ENCODE assay signal across 24 cellular contexts in the genomic region with DNA sequence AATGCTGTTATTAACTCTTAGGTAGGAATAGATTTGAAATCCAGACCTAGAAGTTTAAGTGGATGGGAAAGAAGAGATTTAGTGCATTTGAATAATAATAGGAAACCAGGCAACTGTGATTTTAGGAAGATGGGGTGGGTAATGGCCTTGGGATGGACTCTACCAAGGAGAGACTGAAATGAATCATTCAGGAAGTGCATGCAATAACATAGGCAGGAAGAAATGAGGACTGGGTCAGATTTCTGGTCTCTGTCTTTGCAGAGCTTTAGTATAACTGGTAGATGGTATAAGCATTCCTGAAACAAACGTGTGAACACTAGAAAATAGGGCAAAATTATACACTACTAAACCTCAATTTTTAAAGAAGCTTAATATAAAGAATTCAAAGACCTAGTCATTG.
DNase-seq lines count a peak whose midpoint lies in the region; ATAC-seq and TF ChIP-seq lines count a peak whose summit lies in the region.
"Had no signal": no experiment of that assay in that cellular context is flagged by ENCODE, and none has a peak within 500 bp of the region (broad histone marks: within the 10 kb centered on the region; RNA-seq: fewer than 3 reads in every experiment).

No MANE protein-coding gene starts in this region.

- CTCF ChIA-PET in SK-N-SH (lab: Yijun Ruan, JAX) = interaction anchor here (0.8 to 1.1 kb wide), 2 partner anchors 58 to 974 kb away, joined by 3 to 4 read pairs; no protein-coding TSS in a partner anchor
- CTCF ChIA-PET in activated CD4-positive, alpha-beta T cell treated with anti-CD3 and anti-CD28 coated beads, Interleukin-2, amount 10 ng/mL, durations not matched to agents 7 days and 5 days (lab: Charles Lee) = no interaction called here

- no peak for ATAC-seq in HG03095 (IDR thresholded peaks at IDR 0.05; ENCODE audit: unreplicated experiment)
- ATAC-seq in stimulated activated naive CD8-positive, alpha-beta T cell treated with anti-CD3 and anti-CD28 coated beads, Interleukin-15, Interleukin-2, amounts not matched to agents 100 U/mL and 50 U/mL, for 24 hours = no peak
- ATAC-seq: T-helper 17 cell had no signal

- H3K4me1 Mint-ChIP-seq in activated CD4-positive, alpha-beta T cell treated with anti-CD3 and anti-CD28 coated beads, Interleukin-2, amount 10 ng/mL, durations not matched to agents 7 days and 5 days = no peaks in the 10 kb centered on the region
- H3K4me1 Mint-ChIP-seq: CD4-positive, alpha-beta memory T cell had no signal

- no peaks in the 10 kb centered on the region for H3K27me3 ChIP-seq in SK-N-SH (ENCODE audit: insufficient read depth)
- H3K27me3 ChIP-seq: BLaER1 treated with 17β-estradiol and CSF1 and Interleukin-3, amounts not matched to agents 10 nM and 100 nM had no signal

- no peaks in the 10 kb centered on the region for H3K79me2 ChIP-seq in SK-N-SH (ENCODE audit: insufficient read depth)

- TF ChIP-seq RAD21 in SK-N-SH (IDR thresholded peaks at IDR 0.05; ENCODE audit: low read length) = no peak

- H3K4me1 ChIP-seq in SK-N-SH (ENCODE audit: control insufficient read depth in 1 of 2, insufficient read depth in 2 of 2, low read depth in 1 of 2, low read length in 1 of 2) = no peaks in the 10 kb centered on the region; a peak in 1 of 4 replicates
- H3K4me1 ChIP-seq: Caco-2 had no signal

- H3K4me3 ChIP-seq in SK-N-SH (ENCODE audit: low read depth in 2 of 2, low read length in 1 of 2) = no peak overlapping the region
- no peak overlapping the region for H3K4me3 ChIP-seq in fibroblast of mammary gland (ENCODE audit: control insufficient read depth, low read depth, low read length)
- H3K4me3 ChIP-seq: BLaER1 treated with 17β-estradiol and CSF1 and Interleukin-3, amounts not matched to agents 10 nM and 100 nM had no signal

- no peaks in the 10 kb centered on the region for H3K9me3 Mint-ChIP-seq in activated CD4-positive, alpha-beta T cell treated with anti-CD3 and anti-CD28 coated beads, Interleukin-2, amount 10 ng/mL, durations not matched to agents 7 days and 5 days
- H3K9me3 Mint-ChIP-seq: CD4-positive, alpha-beta memory T cell had no signal

- no peaks in the 10 kb centered on the region for H3K36me3 ChIP-seq in SK-N-SH (replicated peaks in 1 of 2; ENCODE audit: control insufficient read depth in 1 of 2, insufficient read depth in 2 of 2, low read length in 1 of 2)
- H3K36me3 ChIP-seq: BLaER1 treated with 17β-estradiol and CSF1 and Interleukin-3, amounts not matched to agents 10 nM and 100 nM had no signal

- no peaks in the 10 kb centered on the region for H3K36me3 Mint-ChIP-seq in activated CD4-positive, alpha-beta T cell treated with anti-CD3 and anti-CD28 coated beads, Interleukin-2, amount 10 ng/mL, durations not matched to agents 7 days and 5 days (ENCODE audit: low read depth)
- H3K36me3 Mint-ChIP-seq: CD4-positive, alpha-beta memory T cell had no signal

- 0 out of 2 replicates have a peak overlapping the region, but pooled peaks have one; percentile 56 for H2AFZ ChIP-seq in SK-N-SH (ENCODE audit: low read depth)

- no peak overlapping the region for H3K4me2 ChIP-seq in SK-N-SH
- H3K4me2 ChIP-seq: BLaER1 treated with 17β-estradiol and CSF1 and Interleukin-3, amounts not matched to agents 10 nM and 100 nM had no signal

- no peak overlapping the region for H3K27ac Mint-ChIP-seq in activated CD4-positive, alpha-beta T cell treated with anti-CD3 and anti-CD28 coated beads, Interleukin-2, amount 10 ng/mL, durations not matched to agents 7 days and 5 days
- H3K27ac Mint-ChIP-seq: CD4-positive, alpha-beta memory T cell; T-helper 17 cell had no signal

- H3K9me3 ChIP-seq in SK-N-SH = no peaks in the 10 kb centered on the region
- H3K9me3 ChIP-seq: BLaER1 treated with 17β-estradiol and CSF1 and Interleukin-3, amounts not matched to agents 10 nM and 100 nM; Caco-2 had no signal

- 50% methylated on average over 1 of the region's 1 CpG for WGBS in SK-N-SH (ENCODE audit: low lambda C conversion rate)

- no peaks in the 10 kb centered on the region for H3F3A ChIP-seq in SK-N-SH (replicated peaks; ENCODE audit: insufficient read depth)

- no peaks in the 10 kb centered on the region for H3K9me2 ChIP-seq in SK-N-SH

- H3K27me3 Mint-ChIP-seq in activated CD4-positive, alpha-beta T cell treated with anti-CD3 and anti-CD28 coated beads, Interleukin-2, amount 10 ng/mL, durations not matched to agents 7 days and 5 days = no peaks in the 10 kb centered on the region

- H3K9ac ChIP-seq in SK-N-SH = no peak overlapping the region
- H3K9ac ChIP-seq: BLaER1 treated with 17β-estradiol and CSF1 and Interleukin-3, amounts not matched to agents 10 nM and 100 nM had no signal

- H3K27ac ChIP-seq in SK-N-SH (ENCODE audit: low read depth in 2 of 2, low read length in 1 of 2) = peak overlapping the region in 1 of 2 experiments; percentile 44; a peak in 2 of 4 replicates
- H3K27ac ChIP-seq: 22Rv1; BLaER1 treated with 17β-estradiol and CSF1 and Interleukin-3, amounts not matched to agents 10 nM and 100 nM had no signal

- POLR2A ChIA-PET in SK-N-SH (lab: Yijun Ruan, JAX) = interaction anchor here (0.5 kb wide), 1 partner anchor 454 kb away, joined by 3 read pairs; no protein-coding TSS in a partner anchor
- POLR2A ChIA-PET in activated CD4-positive, alpha-beta T cell treated with anti-CD3 and anti-CD28 coated beads, Interleukin-2, amount 10 ng/mL, durations not matched to agents 7 days and 5 days (lab: Charles Lee) = no interaction called here

- no peaks in the 10 kb centered on the region for H4K20me1 ChIP-seq in SK-N-SH (ENCODE audit: insufficient read depth)
- H4K20me1 ChIP-seq: BLaER1 treated with 17β-estradiol and CSF1 and Interleukin-3, amounts not matched to agents 10 nM and 100 nM had no signal

- TF ChIP-seq EP300 in SK-N-SH (IDR thresholded peaks at IDR 0.05; ENCODE audit: borderline replicate concordance in 1 of 2, low read depth in 1 of 2, low read length in 1 of 2) = no peak

- TF ChIP-seq CTCF in SK-N-SH (IDR thresholded peaks at IDR 0.05) (no peak), fibroblast of mammary gland (conservative IDR thresholded peaks at IDR 0.05; ENCODE audit: control insufficient read depth, insufficient read depth, low read depth, low read length) (no peak)

- H3K4me3 Mint-ChIP-seq in activated CD4-positive, alpha-beta T cell treated with anti-CD3 and anti-CD28 coated beads, Interleukin-2, amount 10 ng/mL, durations not matched to agents 7 days and 5 days = no peak overlapping the region
- H3K4me3 Mint-ChIP-seq: CD4-positive, alpha-beta memory T cell; T-helper 17 cell had no signal

- DNase-seq in NCI-H1436 treated with DMSO at 0.1 percent for 48 hours (lab: John Stamatoyannopoulos, UW) = peak; percentile 12
- DNase-seq in NCI-H1436 (lab: John Stamatoyannopoulos, UW) = no peak
- peak; percentile 34 for DNase-seq in HCEC 1CT
- no peak for DNase-seq in SK-N-SH
- DNase-seq in fibroblast of mammary gland (ENCODE audit: low read depth) = peak; percentile 39
- no peak for DNase-seq in activated CD4-positive, alpha-beta T cell treated with anti-CD3 and anti-CD28 coated beads, Interleukin-2, amount 10 ng/mL, durations not matched to agents 7 days and 5 days
- no peak for DNase-seq in stimulated activated naive CD8-positive, alpha-beta T cell treated with anti-CD3 and anti-CD28 coated beads, Interleukin-15, Interleukin-2, amounts not matched to agents 100 U/mL and 50 U/mL, for 24 hours
- DNase-seq: ACHN; Caco-2; CD4-positive, alpha-beta memory T cell; DND-41; GDM1; KG1; NCI-H1092 treated with DMSO at 0.1 percent for 48 hours; NCI-H1694 treated with DMSO at 0.1 percent for 48 hours; NCI-H2081 treated with DMSO at 0.1 percent for 48 hours; NCI-H510A; OCI-M1; Right ventricle myocardium superior; SW 1271; T-helper 17 cell had no signal

TF ChIP-seq in SK-N-SH, 30 proteins besides CTCF, POLR2A, EP300 and RAD21:
- TF ChIP-seq TEAD4 (IDR thresholded peaks at IDR 0.05; ENCODE audit: borderline replicate concordance, insufficient read depth) = no peak

Comparison
In these comparisons a context has a peak if more than half of its experiments do, and no peak if none do; other contexts are left out.
1. DNase-seq: peak in NCI-H1436 treated with DMSO at 0.1 percent for 48 hours (single experiment), HCEC 1CT (single experiment) and fibroblast of mammary gland (single experiment); none in NCI-H1436 (single experiment), SK-N-SH (single experiment), activated CD4-positive, alpha-beta T cell treated with anti-CD3 and anti-CD28 coated beads, Interleukin-2, amount 10 ng/mL, durations not matched to agents 7 days and 5 days (single experiment) and stimulated activated naive CD8-positive, alpha-beta T cell treated with anti-CD3 and anti-CD28 coated beads, Interleukin-15, Interleukin-2, amounts not matched to agents 100 U/mL and 50 U/mL, for 24 hours (single experiment).